Comparison of ENCODE assay signal across 18 cellular contexts in the genomic region with DNA sequence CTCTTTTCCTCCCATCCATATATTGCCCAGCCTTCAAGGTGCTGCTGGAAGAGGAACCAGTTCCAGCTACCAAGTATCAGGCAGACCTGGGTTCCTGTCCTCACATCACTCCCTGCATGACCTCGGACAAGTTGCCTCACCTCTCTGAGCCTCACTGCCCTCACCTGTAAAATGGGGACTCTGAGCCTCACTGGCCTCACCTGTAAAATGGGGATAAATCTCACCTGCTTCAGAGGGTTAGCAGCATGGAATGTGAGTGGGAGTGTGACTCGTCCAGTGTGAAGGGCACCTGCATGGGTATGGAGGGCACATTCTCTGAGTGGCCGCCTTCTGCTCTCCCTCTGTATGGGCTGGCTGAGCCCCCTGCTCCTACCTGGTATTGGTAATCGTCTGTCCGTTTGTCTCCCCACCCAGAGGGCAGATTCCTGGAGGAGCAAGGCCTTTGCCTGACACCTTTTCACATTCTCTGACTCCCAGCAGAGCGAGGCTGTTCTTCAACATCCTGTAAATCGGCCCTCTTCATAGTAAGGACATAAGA. TPM values are rescaled to one million over a fixed set of nuclear protein-coding genes. Genes with fewer than 3 reads are reported as not detected.
"Had no signal": no experiment of that assay in that cellular context is flagged by ENCODE, and none has a peak within 500 bp of the region (broad histone marks: within the 10 kb centered on the region; RNA-seq: fewer than 3 reads in every experiment).

No MANE protein-coding gene starts in this region.

- H3K4me3 ChIP-seq: heart left ventricle, lung had no signal

- H3K27ac ChIP-seq: heart left ventricle had no signal

- H3K9me3 ChIP-seq: heart left ventricle had no signal

- DNase-seq: activated CD4-positive, alpha-beta T cell treated with anti-CD3 and anti-CD28 coated beads for 1 hour; activated naive CD4-positive, alpha-beta T cell; activated T-cell treated with anti-CD3 and anti-CD28 coated beads, Interleukin-2, amount 50 U/mL, for 1 hour; amniotic stem cell; cerebellar nuclear complex; heart left ventricle; immature natural killer cell; midbrain; nephron progenitor cell; retina; stimulated activated CD4-positive, alpha-beta T cell treated with anti-CD3 and anti-CD28 coated beads, Interleukin-4, amount 100 ng/mL, for 4 hours; stimulated activated naive CD8-positive, alpha-beta T cell treated with anti-CD3 and anti-CD28 coated beads, Interleukin-15, Interleukin-2, amounts not matched to agents 100 U/mL and 50 U/mL, for 24 hours; T-helper 9 cell had no signal

- H3K36me3 ChIP-seq: heart left ventricle had no signal

- ATAC-seq: heart left ventricle; left lobe of liver; stimulated activated naive CD8-positive, alpha-beta T cell treated with anti-CD3 and anti-CD28 coated beads, Interleukin-15, Interleukin-2, amounts not matched to agents 100 U/mL and 50 U/mL, for 24 hours had no signal

RNA-seq across cellular contexts. Expression of gene GRIK4, which starts 3.7 kb away (rescaled TPM):
- total RNA-seq: bronchial epithelial cell; progenitor cell of endocrine pancreas; T-helper 1 cell treated with Interleukin-12 subunit alpha and Interleukin-12 subunit beta and Interleukin-4 antibody, amounts not matched to agents 30 ng/mL and 1 ng/mL, for 36 hours had no signal
